1 cellular context compared by ENCODE assay signal in genomic region chr17:79915850-79916430, GRCh38.
TF ChIP-seq lines count a peak whose summit lies in the region.

No MANE protein-coding gene starts in this region.

TF ChIP-seq in K562, 482 proteins besides CTCF, POLR2A, EP300 and RAD21 (continued from another document and continues in another):
- TF ChIP-seq CHD7 (IDR thresholded peaks at IDR 0.05; ENCODE audit: low read depth, low read length) (no peak), SRF (CRISPR knock-in tag; IDR thresholded peaks at IDR 0.05) (peak in 1 of 2 experiments; percentile 66; a peak in 2 of 4 replicates), SOX6 (IDR thresholded peaks at IDR 0.05) (peak; percentile 30; the same call in 1 of the 2 replicates), JUN (IDR thresholded peaks at IDR 0.05; ENCODE audit: borderline replicate concordance, low read depth, low read length) (peak; percentile 54; the same call in 1 of the 2 replicates), JUN (CRISPR knock-in tag; IDR thresholded peaks at IDR 0.05; ENCODE audit: borderline replicate concordance) (no peak), ZNF398 (CRISPR knock-in tag; IDR thresholded peaks at IDR 0.05) (no peak), YY1 (IDR thresholded peaks at IDR 0.05; ENCODE audit: borderline replicate concordance in 1 of 3, control insufficient read depth in 1 of 3, extremely low read depth in 1 of 3, insufficient read depth in 3 of 3, insufficient read length in 1 of 3, insufficient replicate concordance in 2 of 3, low read depth in 1 of 3, low read length in 2 of 3) (no peak), MCM2 (IDR thresholded peaks at IDR 0.05; ENCODE audit: low read depth) (no peak), NR2C2 (CRISPR knock-in tag; IDR thresholded peaks at IDR 0.05) (peak; percentile 44; the same call in 1 of the 2 replicates), NR2C2 (tag; IDR thresholded peaks at IDR 0.05) (peak; percentile 89), L3MBTL2 (IDR thresholded peaks at IDR 0.05) (0 out of 2 replicates have a peak, but pooled peaks have one; percentile 16), NR2C1 (IDR thresholded peaks at IDR 0.05) (peak; percentile 86), NR2C1 (tag; IDR thresholded peaks at IDR 0.05) (peak; percentile 89), THAP12 (CRISPR knock-in tag; IDR thresholded peaks at IDR 0.05) (no peak), NR3C1 (CRISPR knock-in tag; IDR thresholded peaks at IDR 0.05) (no peak), CTBP1 (IDR thresholded peaks at IDR 0.05; ENCODE audit: borderline replicate concordance) (peak; percentile 99), RB1 (IDR thresholded peaks at IDR 0.05; ENCODE audit: low read depth) (0 out of 2 replicates have a peak, but pooled peaks have one; percentile 29), NFE2 (IDR thresholded peaks at IDR 0.05; ENCODE audit: low read depth) (peak; percentile 82), ESRRA (IDR thresholded peaks at IDR 0.05; ENCODE audit: borderline replicate concordance, low read depth) (peak; percentile 98), NELFE (IDR thresholded peaks at IDR 0.05; ENCODE audit: insufficient read depth, insufficient read length) (no peak), TGIF2 (CRISPR knock-in tag; IDR thresholded peaks at IDR 0.05) (no peak), ZNF717 (CRISPR knock-in tag; IDR thresholded peaks at IDR 0.05) (no peak), JUND (IDR thresholded peaks at IDR 0.05; ENCODE audit: borderline replicate concordance, low read depth, low read length) (peak; percentile 90), JUND (tag; IDR thresholded peaks at IDR 0.05; ENCODE audit: borderline replicate concordance, low read depth, low read length) (peak; percentile 86; the same call in 1 of the 3 replicates), FOSL1 (tag; conservative IDR thresholded peaks at IDR 0.05) (peak; percentile 90), BHLHE40 (IDR thresholded peaks at IDR 0.05; ENCODE audit: low read length) (peak; percentile 65; the same call in 1 of the 2 replicates), VEZF1 (CRISPR knock-in tag; IDR thresholded peaks at IDR 0.05) (peak; percentile 89), ZNF175 (CRISPR knock-in tag; IDR thresholded peaks at IDR 0.05; ENCODE audit: low read depth) (no peak), MTA3 (IDR thresholded peaks at IDR 0.05; ENCODE audit: borderline replicate concordance) (peak; percentile 36; the same call in 1 of the 2 replicates), RREB1 (CRISPR knock-in tag; IDR thresholded peaks at IDR 0.05) (peak; percentile 94), SREBF1 (IDR thresholded peaks at IDR 0.05; ENCODE audit: borderline replicate concordance, low read depth, low read length) (no peak), ZEB2 (IDR thresholded peaks at IDR 0.05) (peak; percentile 90), STAG1 (CRISPR knock-in tag; IDR thresholded peaks at IDR 0.05; ENCODE audit: borderline replicate concordance) (peak; percentile 85; the same call in 1 of the 2 replicates), CXXC5 (CRISPR knock-in tag; IDR thresholded peaks at IDR 0.05) (peak; percentile 24; the same call in 1 of the 2 replicates), TAF1 (IDR thresholded peaks at IDR 0.05; ENCODE audit: control insufficient read depth, extremely low read depth, insufficient read depth, low read length, severe bottlenecking) (no peak), U2AF1 (optimal IDR thresholded peaks at IDR 0.05; ENCODE audit: low read depth, low read length) (no peak), ZKSCAN3 (CRISPR knock-in tag; IDR thresholded peaks at IDR 0.05) (no peak), MAFG (tag; conservative IDR thresholded peaks at IDR 0.05) (peak; percentile 54), MAZ (CRISPR knock-in tag; conservative IDR thresholded peaks at IDR 0.05 in 1 of 2, IDR thresholded peaks at IDR 0.05 in 1 of 2) (peak; percentile 59 to 84; a peak in 3 of 4 replicates)
